38 cellular contexts compared by ENCODE assay signal in the genomic region with DNA sequence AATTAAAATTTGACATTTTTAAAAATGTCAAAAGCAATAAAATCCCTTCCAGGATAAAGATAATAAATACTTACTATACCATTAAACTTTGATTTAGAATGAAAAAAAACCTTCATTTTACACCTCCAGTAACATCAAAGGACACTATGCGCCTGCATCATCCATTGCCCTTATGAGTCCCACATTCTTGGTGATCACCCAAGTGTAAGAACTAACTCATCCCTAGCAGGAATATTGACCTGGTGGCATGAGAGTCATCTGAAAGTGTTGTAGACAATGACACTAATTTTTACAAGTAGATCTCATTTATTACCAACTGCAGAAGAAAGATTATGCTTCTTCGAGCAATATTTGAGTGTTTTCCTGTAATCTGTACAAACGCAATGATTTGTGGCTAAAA. TPM values are rescaled to one million over a fixed set of nuclear protein-coding genes. Genes with fewer than 3 reads are reported as not detected.
"Had no signal": no experiment of that assay in that cellular context is flagged by ENCODE, and none has a peak within 500 bp of the region (broad histone marks: within the 10 kb centered on the region; RNA-seq: fewer than 3 reads in every experiment).

No MANE protein-coding gene starts in this region.

- H3K9me3 ChIP-seq: left ventricle myocardium inferior, neutrophil, psoas muscle, right atrium auricular region, right lobe of liver, transverse colon, upper lobe of left lung, vagina had no signal

- FAIRE-seq: islet of Langerhans had no signal

- H3K27ac ChIP-seq: left ventricle myocardium inferior, neural progenitor cell, neutrophil, parathyroid adenoma, psoas muscle, right atrium auricular region, right lobe of liver, transverse colon, upper lobe of left lung, vagina had no signal

- H3K36me3 Mint-ChIP-seq: immature natural killer cell; naive B cell; natural killer cell; neural progenitor cell; stimulated activated memory B cell treated with anti-CD40 and anti-IgM and Interleukin-4, amounts not matched to agents 10 μg/mL and 1 μg/mL and 100 μg/mL, for 72 hours had no signal

- H3K27me3 Mint-ChIP-seq: naive B cell; stimulated activated memory B cell treated with anti-CD40 and anti-IgM and Interleukin-4, amounts not matched to agents 10 μg/mL and 1 μg/mL and 100 μg/mL, for 72 hours; stimulated activated naive CD8-positive, alpha-beta T cell treated with anti-CD3 and anti-CD28 coated beads, Interleukin-15, amount 100 ng/mL, for 72 hours had no signal

- DNase-seq: hypothalamus; immature natural killer cell; kidney; left colon; left ventricle myocardium inferior; naive B cell; natural killer cell; nephron progenitor cell; occipital lobe; psoas muscle; right lobe of liver; stimulated activated CD4-positive, alpha-beta T cell treated with anti-CD3 and anti-CD28 coated beads, Interleukin-1b, Interleukin-23, amount 100 ng/mL, for 48 hours; stimulated activated CD4-positive, alpha-beta T cell treated with anti-CD3 and anti-CD28 coated beads, Interleukin-2, amount 100 ng/mL, for 48 hours; stimulated activated CD4-positive, alpha-beta T cell treated with anti-CD3 and anti-CD28 coated beads, Interleukin-4, amount 100 ng/mL, for 4 hours; stimulated activated CD8-positive, alpha-beta memory T cell treated with anti-CD3 and anti-CD28 coated beads, Interleukin-4, amount 100 ng/mL, for 48 hours; stimulated activated naive CD4-positive, alpha-beta T cell treated with Interleukin-2 at 50 U/mL for 16 hours; stimulated activated naive CD8-positive, alpha-beta T cell treated with anti-CD3 and anti-CD28 coated beads, Interleukin-15, amount 100 ng/mL, for 72 hours; substantia nigra; transverse colon; upper lobe of left lung had no signal

- H3K4me1 ChIP-seq: left ventricle myocardium inferior, neural progenitor cell, parathyroid adenoma, psoas muscle, right atrium auricular region, right lobe of liver, transverse colon, upper lobe of left lung, vagina had no signal

- ATAC-seq: left colon; natural killer cell; psoas muscle; right lobe of liver; stimulated activated memory B cell treated with anti-CD40 and anti-IgM and Interleukin-4, amounts not matched to agents 10 μg/mL and 1 μg/mL and 100 μg/mL, for 72 hours; stimulated activated naive CD8-positive, alpha-beta T cell treated with anti-CD3 and anti-CD28 coated beads, Interleukin-15, amount 100 ng/mL, for 72 hours had no signal

- H3K36me3 ChIP-seq: left ventricle myocardium inferior, neural progenitor cell, neutrophil, right atrium auricular region, right lobe of liver, transverse colon, upper lobe of left lung, vagina had no signal

- H3K4me3 Mint-ChIP-seq: immature natural killer cell; mesothelial cell of epicardium; naive B cell; natural killer cell; nephron progenitor cell; neural progenitor cell; stimulated activated memory B cell treated with anti-CD40 and anti-IgM and Interleukin-4, amounts not matched to agents 10 μg/mL and 1 μg/mL and 100 μg/mL, for 72 hours; stimulated activated naive CD8-positive, alpha-beta T cell treated with anti-CD3 and anti-CD28 coated beads, Interleukin-15, amount 100 ng/mL, for 72 hours had no signal

- H3K4me3 ChIP-seq: left ventricle myocardium inferior, lung, neural progenitor cell, psoas muscle, right atrium auricular region, right lobe of liver, smooth muscle cell, transverse colon, upper lobe of left lung, vagina had no signal

- H3K27ac Mint-ChIP-seq: immature natural killer cell; mesothelial cell of epicardium; naive B cell; natural killer cell; nephron progenitor cell; neural progenitor cell; stimulated activated memory B cell treated with anti-CD40 and anti-IgM and Interleukin-4, amounts not matched to agents 10 μg/mL and 1 μg/mL and 100 μg/mL, for 72 hours; stimulated activated naive CD8-positive, alpha-beta T cell treated with anti-CD3 and anti-CD28 coated beads, Interleukin-15, amount 100 ng/mL, for 72 hours had no signal

- H3K9me3 Mint-ChIP-seq: nephron progenitor cell; stimulated activated naive CD8-positive, alpha-beta T cell treated with anti-CD3 and anti-CD28 coated beads, Interleukin-15, amount 100 ng/mL, for 72 hours had no signal

- H3K27me3 ChIP-seq: neural progenitor cell, neutrophil, right atrium auricular region, right lobe of liver, transverse colon, upper lobe of left lung, vagina had no signal

- H3K4me1 Mint-ChIP-seq: immature natural killer cell; naive B cell; natural killer cell; nephron progenitor cell; stimulated activated memory B cell treated with anti-CD40 and anti-IgM and Interleukin-4, amounts not matched to agents 10 μg/mL and 1 μg/mL and 100 μg/mL, for 72 hours; stimulated activated naive CD8-positive, alpha-beta T cell treated with anti-CD3 and anti-CD28 coated beads, Interleukin-15, amount 100 ng/mL, for 72 hours had no signal

RNA-seq across cellular contexts. Expression of a gene that starts 59.3 kb away (rescaled TPM):
- total RNA-seq: kidney, left colon, left ventricle myocardium inferior, lower leg skin, lung, mesothelial cell of epicardium, mononuclear cell, natural killer cell, occipital lobe, osteocyte, posterior vena cava, psoas muscle, right atrium auricular region, right lobe of liver, skeletal muscle tissue, smooth muscle cell, temporal lobe, transverse colon, upper lobe of left lung, urinary bladder, vagina had no signal
- polyA plus RNA-seq: immature natural killer cell, lung, psoas muscle, smooth muscle cell, thymus, urinary bladder had no signal
